ENCODE assay signal across 17 cellular contexts in genomic region chr10:11755512-11756247, GRCh38. TPM values are rescaled to one million over a fixed set of nuclear protein-coding genes. Genes with fewer than 3 reads are reported as not detected.
DNase-seq lines count a peak whose midpoint lies in the region; ATAC-seq and TF ChIP-seq lines count a peak whose summit lies in the region.
"Had no signal": no experiment of that assay in that cellular context is flagged by ENCODE, and none has a peak within 500 bp of the region (broad histone marks: within the 10 kb centered on the region; RNA-seq: fewer than 3 reads in every experiment).

No MANE protein-coding gene starts in this region.

- H3K9me3 ChIP-seq in HEK293 (ENCODE audit: control insufficient read depth, insufficient read depth, low read depth, low read length) (no peaks in the 10 kb centered on the region), right atrium auricular region (no peaks in the 10 kb centered on the region), psoas muscle (no peaks in the 10 kb centered on the region), sigmoid colon (no peaks in the 10 kb centered on the region)
- H3K9me3 ChIP-seq: A549, HAP-1 had no signal

- ATAC-seq in Right ventricle myocardium superior (ENCODE audit: poor library complexity) (peak; percentile 49), psoas muscle (peak; percentile 46 to 74 (median 66)), GM21529 (IDR thresholded peaks at IDR 0.05; ENCODE audit: unreplicated experiment) (no peak), GM19455 (IDR thresholded peaks at IDR 0.05; ENCODE audit: unreplicated experiment) (no peak)
- ATAC-seq: A549; CD8-positive, alpha-beta T cell had no signal

- DNase-seq in Right ventricle myocardium superior (peak; percentile 37), right atrium auricular region (ENCODE audit: low spot score) (no peak), psoas muscle (peak in 1 of 2 donors; percentile 66), sigmoid colon (no peak)
- no peak for DNase-seq in activated naive CD4-positive, alpha-beta T cell treated with Interleukin-2 at 50 U/mL for 16 hours
- DNase-seq: CD8-positive, alpha-beta T cell; COR-L47; DMS153; DMS79 treated with DMSO at 0.1 percent for 48 hours; EL; GOT3; HFFc6 had no signal

- no peak for TF ChIP-seq EP300 in sigmoid colon (IDR thresholded peaks at IDR 0.05)

- H3K27me3 ChIP-seq in right atrium auricular region (no peaks in the 10 kb centered on the region), psoas muscle (ENCODE audit: insufficient read depth in 3 of 3, low read length in 2 of 3) (no peaks in the 10 kb centered on the region), sigmoid colon (no peaks in the 10 kb centered on the region)

- POLR2A ChIA-PET in HEK293 (lab: Yijun Ruan, JAX) = no interaction called here

- TF ChIP-seq CTCF in HEK293 (tag by site-specific recombination; IDR thresholded peaks at IDR 0.05) (no peak), right atrium auricular region (IDR thresholded peaks at IDR 0.05) (no peak), psoas muscle (IDR thresholded peaks at IDR 0.05) (no peak), sigmoid colon (IDR thresholded peaks at IDR 0.05) (no peak)

- no peak for TF ChIP-seq POLR2A in sigmoid colon (IDR thresholded peaks at IDR 0.05)

- H3K4me3 ChIP-seq in HEK293 (ENCODE audit: low read depth, low read length) (no peak overlapping the region), right atrium auricular region (no peak overlapping the region), psoas muscle (no peak overlapping the region), sigmoid colon (no peak overlapping the region)
- H3K4me3 ChIP-seq: A549, HAP-1 had no signal

- no peak overlapping the region for H3K27ac ChIP-seq in HEK293 (ENCODE audit: extremely low read depth, low read depth, low read length)
- H3K27ac ChIP-seq in right atrium auricular region = peak overlapping the region; percentile 69 to 83
- peak overlapping the region; percentile 80 for H3K27ac ChIP-seq in psoas muscle
- no peak overlapping the region for H3K27ac ChIP-seq in sigmoid colon
- H3K27ac ChIP-seq: A549 had no signal

- intact Hi-C loops in Right ventricle myocardium superior (cut with DNase I) (loop anchor here (10.0 kb wide), 2 partner anchors 141 to 241 kb away; partner anchors contain the start of gene USP6NL), psoas muscle (cut with DNase I) (loop anchor here in 1 of 2 donors (5.0 kb wide), 1 partner anchor 238 kb away; no protein-coding TSS in a partner anchor), sigmoid colon (cut with DNase I) (loop anchor here (2.0 kb wide), 1 partner anchor 241 kb away; no protein-coding TSS in a partner anchor)

- no peaks in the 10 kb centered on the region; a peak in 1 of 3 replicates for H3K36me3 ChIP-seq in HEK293 (ENCODE audit: control insufficient read depth in 2 of 2, insufficient read depth in 1 of 2, low read length in 2 of 2)
- peaks cover 48% of the 10 kb centered on the region for H3K36me3 ChIP-seq in right atrium auricular region
- H3K36me3 ChIP-seq in psoas muscle (ENCODE audit: insufficient read depth in 1 of 2, low read depth in 1 of 2) = peaks cover 5 to 65% of the 10 kb centered on the region in 2 donors
- peaks cover 0 to 15% (median 0%) of the 10 kb centered on the region in 4 donors for H3K36me3 ChIP-seq in sigmoid colon

- CTCF ChIA-PET in HEK293 (lab: Yijun Ruan, JAX) = interaction anchor here (6.3 kb wide), 1 partner anchor 241 kb away, joined by 59 read pairs; no protein-coding TSS in a partner anchor

- WGBS in psoas muscle, 3 donors = 58 to 83% (median 64%) methylated on average over 21 of the region's 21 CpGs
- 94 to 95% methylated on average over 21 of the region's 21 CpGs for WGBS in sigmoid colon, 2 donors

- H3K4me1 ChIP-seq in HEK293 (ENCODE audit: control insufficient read depth, insufficient read depth, low read length) (peaks cover 4% of the 10 kb centered on the region; the same call in 1 of the 2 replicates), right atrium auricular region (peaks cover 0 to 35% of the 10 kb centered on the region in 2 donors), psoas muscle (peaks cover 27% of the 10 kb centered on the region), sigmoid colon (peaks cover 0 to 15% (median 0%) of the 10 kb centered on the region in 4 donors)
- H3K4me1 ChIP-seq: A549 had no signal

TF ChIP-seq in HEK293, 187 proteins besides CTCF, POLR2A, EP300 and RAD21:
- peak; percentile 22; the same call in 1 of the 2 replicates for TF ChIP-seq ZNF341 (tag by site-specific recombination; IDR thresholded peaks at IDR 0.05; ENCODE audit: low read depth)
- TF ChIP-seq ZNF18 (tag by site-specific recombination; IDR thresholded peaks at IDR 0.05) = no peak
TF ChIP-seq in HEK293: peak in this region for 1.

RNA-seq across cellular contexts. Expression of gene ECHDC3, which starts 13.5 kb away (rescaled TPM):
- 105 TPM for total RNA-seq in Right ventricle myocardium superior
- total RNA-seq in right atrium auricular region = 100 to 1,000 TPM; 201 to 223 TPM
- total RNA-seq in psoas muscle = 100 to 1,000 TPM in 2 of 4 donors, 10 to 100 TPM in 2; 39.9 to 146 (median 84.6) TPM
- polyA plus RNA-seq in psoas muscle = 100 to 1,000 TPM in 1 of 3 donors, 10 to 100 TPM in 2; 55.8 to 119 (median 66.9) TPM
- total RNA-seq in sigmoid colon = 10 to 100 TPM in 3 of 4 donors, 1 to 10 TPM in 1; 6.4 to 21.8 (median 13.8) TPM
- 10 to 100 TPM in 1 of 3 donors, 1 to 10 TPM in 2; 4.8 to 15.1 (median 9.2) TPM for polyA plus RNA-seq in sigmoid colon

Comparison
In these comparisons a context has a peak if more than half of its experiments do, and no peak if none do; other contexts are left out.
1. H3K27ac ChIP-seq: peak in right atrium auricular region (2 of 2) and psoas muscle (single experiment); none in HEK293 (single experiment) and sigmoid colon (0 of 4).
2. ATAC-seq: peak in Right ventricle myocardium superior (single experiment) and psoas muscle (4 of 4); none in GM21529 (single experiment) and GM19455 (single experiment).